Comparison of ENCODE assay signal across 1 cellular context in genomic region chr6:34791842-34792604, GRCh38.
TF ChIP-seq lines count a peak whose summit lies in the region.

TSS of gene BLTP3A (plus strand) at chr6:34792083. CDS start at chr6:34792251, 168 bp downstream.

TF ChIP-seq in HepG2, 621 proteins besides CTCF, POLR2A, EP300 and RAD21 (continued from another document and continues in another):
- TF ChIP-seq HMGXB3 (CRISPR knock-in tag; IDR thresholded peaks at IDR 0.05; ENCODE audit: borderline replicate concordance) (no peak), TEAD3 (CRISPR knock-in tag; optimal IDR thresholded peaks at IDR 0.05; ENCODE audit: borderline replicate concordance) (peak; percentile 31), RARG (CRISPR knock-in tag; IDR thresholded peaks at IDR 0.05; ENCODE audit: low read depth) (0 out of 2 replicates have a peak, but pooled peaks have one; percentile 17), CBX1 (IDR thresholded peaks at IDR 0.05; ENCODE audit: low read depth) (no peak), ZNF205 (CRISPR knock-in tag; IDR thresholded peaks at IDR 0.05) (peak; percentile 45; the same call in 1 of the 2 replicates), ZHX1 (CRISPR knock-in tag; IDR thresholded peaks at IDR 0.05; ENCODE audit: low read depth) (0 out of 2 replicates have a peak, but pooled peaks have one; percentile 42), RNF219 (CRISPR knock-in tag; IDR thresholded peaks at IDR 0.05) (no peak), ZSCAN12 (CRISPR knock-in tag; IDR thresholded peaks at IDR 0.05) (peak; percentile 44; the same call in 1 of the 2 replicates), ZNF761 (CRISPR knock-in tag; conservative IDR thresholded peaks at IDR 0.05) (0 out of 2 replicates have a peak, but pooled peaks have one; percentile 5), GATA4 (IDR thresholded peaks at IDR 0.05; ENCODE audit: borderline replicate concordance, low read depth) (no peak), ZNF839 (CRISPR knock-in tag; IDR thresholded peaks at IDR 0.05; ENCODE audit: borderline replicate concordance) (no peak), YEATS4 (CRISPR knock-in tag; IDR thresholded peaks at IDR 0.05; ENCODE audit: borderline replicate concordance) (peak; percentile 89), GABPA (IDR thresholded peaks at IDR 0.05; ENCODE audit: low read depth, low read length) (no peak), GABPA (CRISPR knock-in tag; IDR thresholded peaks at IDR 0.05; ENCODE audit: low read depth) (no peak), TFDP1 (CRISPR knock-in tag; IDR thresholded peaks at IDR 0.05; ENCODE audit: borderline replicate concordance) (peak; percentile 63; the same call in 1 of the 2 replicates), AHDC1 (CRISPR knock-in tag; IDR thresholded peaks at IDR 0.05; ENCODE audit: borderline replicate concordance) (0 out of 2 replicates have a peak, but pooled peaks have one; percentile 11), ZNF883 (CRISPR knock-in tag; IDR thresholded peaks at IDR 0.05; ENCODE audit: not compliant biosample characterization) (peak; percentile 94), RBFOX2 (IDR thresholded peaks at IDR 0.05; ENCODE audit: low read depth, low read length) (peak; percentile 97), FOXK1 (CRISPR knock-in tag; IDR thresholded peaks at IDR 0.05; ENCODE audit: borderline replicate concordance, low read depth) (0 out of 2 replicates have a peak, but pooled peaks have one; percentile 0), RFXAP (CRISPR knock-in tag; IDR thresholded peaks at IDR 0.05; ENCODE audit: borderline replicate concordance) (0 out of 2 replicates have a peak, but pooled peaks have one; percentile 26), ZNF232 (CRISPR knock-in tag; IDR thresholded peaks at IDR 0.05; ENCODE audit: borderline replicate concordance) (no peak), USF2 (IDR thresholded peaks at IDR 0.05; ENCODE audit: low read depth, low read length) (no peak), USF2 (CRISPR knock-in tag; IDR thresholded peaks at IDR 0.05; ENCODE audit: borderline replicate concordance) (no peak), U2AF1 (optimal IDR thresholded peaks at IDR 0.05; ENCODE audit: low read depth, low read length) (no peak), PPARG (CRISPR knock-in tag; conservative IDR thresholded peaks at IDR 0.05) (no peak), ZNF251 (CRISPR knock-in tag; IDR thresholded peaks at IDR 0.05) (peak; percentile 66; the same call in 1 of the 2 replicates), SKIL (CRISPR knock-in tag; IDR thresholded peaks at IDR 0.05; ENCODE audit: borderline replicate concordance) (no peak), ETV5 (CRISPR knock-in tag; IDR thresholded peaks at IDR 0.05; ENCODE audit: borderline replicate concordance) (peak; percentile 33; the same call in 1 of the 2 replicates), TEAD2 (CRISPR knock-in tag; IDR thresholded peaks at IDR 0.05) (no peak), CSRNP2 (CRISPR knock-in tag; conservative IDR thresholded peaks at IDR 0.05; ENCODE audit: low read depth) (no peak), PHF8 (CRISPR knock-in tag; IDR thresholded peaks at IDR 0.05) (peak; percentile 78), KLF9 (CRISPR knock-in tag; IDR thresholded peaks at IDR 0.05; ENCODE audit: low read depth) (no peak), SALL2 (CRISPR knock-in tag; IDR thresholded peaks at IDR 0.05) (no peak; the same call in 1 of the 2 replicates), MXI1 (IDR thresholded peaks at IDR 0.05; ENCODE audit: borderline replicate concordance, low read depth, low read length) (peak; percentile 63; the same call in 1 of the 3 replicates), DR1 (CRISPR knock-in tag; IDR thresholded peaks at IDR 0.05) (0 out of 2 replicates have a peak, but pooled peaks have one; percentile 7)
